Comparison of ENCODE assay signal across 7 cellular contexts in genomic region chr13:46665630-46666482, GRCh38.
DNase-seq lines count a peak whose midpoint lies in the region; ATAC-seq and TF ChIP-seq lines count a peak whose summit lies in the region.

No MANE protein-coding gene starts in this region.

- no peaks in the 10 kb centered on the region for H3K27me3 Mint-ChIP-seq in endodermal cell (ENCODE audit: insufficient read depth)

- no peak for TF ChIP-seq RAD21 in IMR-90 (IDR thresholded peaks at IDR 0.05; ENCODE audit: low read length)

- H3K27ac Mint-ChIP-seq in endodermal cell, result peak overlapping the region; percentile 67

- CTCF ChIA-PET in IMR-90 (lab: Yijun Ruan, JAX), result interaction anchor here (1.0 kb wide), 1 partner anchor 163 kb away, joined by 3 read pairs; no protein-coding TSS in a partner anchor

- peaks cover 27 to 62% of the 10 kb centered on the region in 2 experiments for H3K79me1 ChIP-seq in IMR-90 (ENCODE audit: low read depth in 1 of 2, low read length in 2 of 2)

- H4K5ac ChIP-seq in IMR-90 (ENCODE audit: low read depth, low read length), result peak overlapping the region; percentile 3; the same call in 1 of the 2 replicates

- BruUV-seq in IMR-90 (replicated peaks; lab: Mats Ljungman, UMichigan), result no TSS peak

- in situ Hi-C loops in IMR-90 (cut with MboI; ENCODE audit: low sequenced_read_pairs), result no loop called here

- H3K27ac ChIP-seq in IMR-90 (ENCODE audit: insufficient read depth, low read length) (peak overlapping the region; percentile 69), endodermal cell (ENCODE audit: low read depth, low read length) (peak overlapping the region; percentile 20)

- peak overlapping the region; percentile 50 for H2BK120ac ChIP-seq in IMR-90 (ENCODE audit: low read depth, low read length)

- H3K18ac ChIP-seq in IMR-90 (ENCODE audit: low read depth, low read length), result peak overlapping the region; percentile 11; the same call in 1 of the 2 replicates

- no peaks in the 10 kb centered on the region for H3K36me3 Mint-ChIP-seq in endodermal cell (ENCODE audit: low read depth)

- no peaks in the 10 kb centered on the region for H3K9me3 ChIP-seq in IMR-90 (ENCODE audit: control insufficient read depth, insufficient read depth, low read length)
- H3K9me3 ChIP-seq in endodermal cell (ENCODE audit: control insufficient read depth, low read length), result no peaks in the 10 kb centered on the region
- H3K9me3 ChIP-seq in skeletal muscle satellite cell (replicated peaks; ENCODE audit: low read length), result no peaks in the 10 kb centered on the region

- peaks cover 26% of the 10 kb centered on the region for H3K9me1 ChIP-seq in IMR-90 (ENCODE audit: insufficient read depth, low read length)

- H2AK9ac ChIP-seq in IMR-90 (replicated peaks; ENCODE audit: low read depth, low read length, poor library complexity), result no peak overlapping the region

- peak overlapping the region; percentile 42 for H3K4ac ChIP-seq in IMR-90 (ENCODE audit: low read depth, low read length)

- H3K4me1 Mint-ChIP-seq in endodermal cell, result peaks cover 55% of the 10 kb centered on the region

- no peaks in the 10 kb centered on the region for H3K9me3 Mint-ChIP-seq in endodermal cell

- POLR2A ChIA-PET in IMR-90 (lab: Charles Lee; ENCODE audit: unreplicated experiment), result interaction anchor here (0.6 kb wide), 1 partner anchor 9 kb away, joined by 3 read pairs; no protein-coding TSS in a partner anchor

- H3K4me1 ChIP-seq in IMR-90 (ENCODE audit: control insufficient read depth, insufficient read depth, low read length) (peaks cover 10% of the 10 kb centered on the region), endodermal cell (ENCODE audit: control insufficient read depth, insufficient read depth, low read length) (peaks cover 22% of the 10 kb centered on the region), skeletal muscle satellite cell (ENCODE audit: control insufficient read depth, insufficient read depth, low read length) (peaks cover 41% of the 10 kb centered on the region)

- DNase-seq in IMR-90 (no peak), endodermal cell (no peak), activated gamma-delta T cell treated with Interleukin-2 at 50 U/mL for 16 hours (no peak), NCI-H1436 (lab: John Stamatoyannopoulos, UW) (no peak), AG20443 (ENCODE audit: low spot score) (no peak)

- H2AFZ ChIP-seq in IMR-90 (replicated peaks; ENCODE audit: low read length, poor library complexity), result no peak overlapping the region

- H2BK5ac ChIP-seq in IMR-90 (ENCODE audit: low read depth, low read length, poor library complexity, severe bottlenecking), result peak overlapping the region; percentile 38

- intact Hi-C loops in IMR-90 (cut with micrococcal nuclease), result loop anchor here (5.0 kb wide), 1 partner anchor 49 kb away; no protein-coding TSS in a partner anchor

- H3K56ac ChIP-seq in IMR-90 (ENCODE audit: extremely low read depth, insufficient read depth, low read length), result no peak overlapping the region

- H2BK15ac ChIP-seq in IMR-90 (ENCODE audit: low read depth, low read length), result peak overlapping the region; percentile 56; the same call in 1 of the 3 replicates

- no peak for TF ChIP-seq CTCF in IMR-90 (conservative IDR thresholded peaks at IDR 0.05; ENCODE audit: low read depth, low read length)
- no peak for TF ChIP-seq CTCF in endodermal cell (conservative IDR thresholded peaks at IDR 0.05)

- peak overlapping the region; percentile 53 for H4K91ac ChIP-seq in IMR-90 (ENCODE audit: insufficient read depth, low read depth, low read length)

- H3K4me2 ChIP-seq in IMR-90 (ENCODE audit: low read depth, low read length) (peak overlapping the region; percentile 37), skeletal muscle satellite cell (ENCODE audit: low read length) (peak overlapping the region; percentile 43)

- dilution Hi-C loops in IMR-90 (cut with HindIII; ENCODE audit: low sequenced_read_pairs, unreplicated experiment), result no loop called here

- ATAC-seq in GM19043 (IDR thresholded peaks at IDR 0.05; ENCODE audit: low read depth, unreplicated experiment), result peak; percentile 49
- peak; percentile 44 for ATAC-seq in IMR-90 (ENCODE audit: low read depth)

- no peaks in the 10 kb centered on the region for H3K27me3 ChIP-seq in IMR-90 (ENCODE audit: control insufficient read depth, insufficient read depth, low read length)
- no peaks in the 10 kb centered on the region for H3K27me3 ChIP-seq in endodermal cell (ENCODE audit: control insufficient read depth, insufficient read depth, low read length, poor library complexity, severe bottlenecking)
- H3K27me3 ChIP-seq in skeletal muscle satellite cell (ENCODE audit: control insufficient read depth, insufficient read depth, low read length), result no peaks in the 10 kb centered on the region

- H3K4me3 ChIP-seq in IMR-90 (ENCODE audit: insufficient read depth, low read depth, low read length), result no peak overlapping the region
- peak overlapping the region; percentile 47 for H3K4me3 ChIP-seq in endodermal cell (ENCODE audit: low read length)
- no peak overlapping the region for H3K4me3 ChIP-seq in skeletal muscle satellite cell (ENCODE audit: low read length)

- H3K14ac ChIP-seq in IMR-90 (replicated peaks; ENCODE audit: low read depth, low read length), result peak overlapping the region; percentile 61

- H3K23ac ChIP-seq in IMR-90 (ENCODE audit: low read depth, low read length), result peak overlapping the region; percentile 60; the same call in 1 of the 2 replicates

- no peak overlapping the region for H3K4me3 Mint-ChIP-seq in endodermal cell

- H4K8ac ChIP-seq in IMR-90 (ENCODE audit: low read depth in 2 of 2, low read length in 2 of 2), result peak overlapping the region in 1 of 2 experiments; percentile 59; a peak in 2 of 4 replicates

- peak overlapping the region; percentile 52; the same call in 1 of the 2 replicates for H2AK5ac ChIP-seq in IMR-90 (ENCODE audit: low read depth, low read length)

- peaks cover 3% of the 10 kb centered on the region; the same call in 1 of the 2 replicates for H4K20me1 ChIP-seq in IMR-90 (ENCODE audit: insufficient read depth, low read length)

- WGBS in IMR-90 (ENCODE audit: extremely low coverage in 2 of 2, insufficient read length in 1 of 2), 2 experiments, result no CpG with 5 or more reads among the region's 7 CpGs
- WGBS in endodermal cell (ENCODE audit: insufficient coverage in 1 of 2, insufficient read length in 1 of 2), 2 experiments, result 62 to 77% methylated on average over 5 to 7 of the region's 7 CpGs

- H3K36me3 ChIP-seq in IMR-90 (ENCODE audit: control insufficient read depth, insufficient read depth, low read length), result peaks cover 6% of the 10 kb centered on the region
- H3K36me3 ChIP-seq in endodermal cell (ENCODE audit: control insufficient read depth, insufficient read depth, low read length), result no peaks in the 10 kb centered on the region
- no peaks in the 10 kb centered on the region for H3K36me3 ChIP-seq in skeletal muscle satellite cell (ENCODE audit: insufficient read depth, low read length)

- TF ChIP-seq POLR2A in IMR-90 (IDR thresholded peaks at IDR 0.05; ENCODE audit: low read depth, low read length), result no peak

- H3K9ac ChIP-seq in IMR-90 (ENCODE audit: low read depth, low read length), result peak overlapping the region; percentile 28; the same call in 1 of the 2 replicates
- H3K9ac ChIP-seq in endodermal cell (ENCODE audit: extremely low read depth, low read length, poor library complexity, severe bottlenecking), result no peak overlapping the region
- no peak overlapping the region for H3K9ac ChIP-seq in skeletal muscle satellite cell (ENCODE audit: low read depth, low read length)

- peak overlapping the region; percentile 69 for H2BK20ac ChIP-seq in IMR-90 (ENCODE audit: low read depth, low read length)

TF ChIP-seq in IMR-90, 13 proteins besides CTCF, POLR2A, EP300 and RAD21:
- no peak for TF ChIP-seq CHD1 (IDR thresholded peaks at IDR 0.05; ENCODE audit: low read depth, low read length)
- no peak for TF ChIP-seq SMC3 (IDR thresholded peaks at IDR 0.05; ENCODE audit: low read depth, low read length)
- TF ChIP-seq MAZ (IDR thresholded peaks at IDR 0.05; ENCODE audit: borderline replicate concordance, low read depth, low read length), result no peak
- no peak for TF ChIP-seq FOS (IDR thresholded peaks at IDR 0.05; ENCODE audit: low read depth, low read length)
